In genomic region chr2:196233808-196234501, GRCh38 we compare ENCODE assay signal across 8 cellular contexts.
DNase-seq lines count a peak whose midpoint lies in the region; ATAC-seq, FAIRE-seq and TF ChIP-seq lines count a peak whose summit lies in the region.

No MANE protein-coding gene starts in this region.

- H3K36me3 Mint-ChIP-seq in CD4-positive, alpha-beta T cell (ENCODE audit: low read depth): no peaks in the 10 kb centered on the region
- H3K36me3 Mint-ChIP-seq in Caco-2 (ENCODE audit: insufficient read depth, unreplicated experiment): no peaks in the 10 kb centered on the region

- no peaks in the 10 kb centered on the region for H3K27me3 ChIP-seq in CD4-positive, alpha-beta T cell (ENCODE audit: control insufficient read depth, insufficient read depth, low read length)
- no peaks in the 10 kb centered on the region for H3K27me3 ChIP-seq in GM12878 (replicated peaks in 1 of 2; ENCODE audit: control insufficient read depth in 2 of 2, insufficient read depth in 2 of 2, low read length in 1 of 2)
- H3K27me3 ChIP-seq in parathyroid adenoma (ENCODE audit: control insufficient read depth, insufficient read depth, low read length): no peaks in the 10 kb centered on the region
- no peaks in the 10 kb centered on the region for H3K27me3 ChIP-seq in Caco-2 (replicated peaks; ENCODE audit: control insufficient read depth, insufficient read depth, low read length)

- FAIRE-seq in GM12878 (lab: Jason Lieb, UNC): peak; percentile 75

- no peaks in the 10 kb centered on the region for H3K27me3 Mint-ChIP-seq in CD4-positive, alpha-beta T cell
- no peaks in the 10 kb centered on the region for H3K27me3 Mint-ChIP-seq in Caco-2 (ENCODE audit: insufficient read depth, unreplicated experiment)

- H3K4me1 ChIP-seq in GM12878 (ENCODE audit: control insufficient read depth, insufficient read depth, low read length) (peaks cover 14% of the 10 kb centered on the region), parathyroid adenoma (peaks cover 5% of the 10 kb centered on the region), Caco-2 (peaks cover 15% of the 10 kb centered on the region)

- ATAC-seq in CD4-positive, alpha-beta T cell (ENCODE audit: poor library complexity): peak; percentile 43
- peak; percentile 74 for ATAC-seq in GM21360 (IDR thresholded peaks at IDR 0.05; ENCODE audit: unreplicated experiment)
- ATAC-seq in HG03575 (IDR thresholded peaks at IDR 0.05; ENCODE audit: extremely low read depth, insufficient number of reproducible peaks, low FRiP score, unreplicated experiment): peak; percentile 64
- ATAC-seq in GM12878: peak; percentile 77

- RAD21 ChIA-PET in GM12878 (lab: Charles Lee; ENCODE audit: unreplicated experiment): interaction anchor here (0.6 to 5.2 kb wide), 36 partner anchors 8 to 219 kb away, joined by 3 to 89 read pairs (median 7); partner anchors contain the start of gene STK17B

- H3K4me3 ChIP-seq in GM12878 (no peak overlapping the region), parathyroid adenoma (ENCODE audit: low read depth, low read length) (no peak overlapping the region), Caco-2 (ENCODE audit: low read depth, low read length) (no peak overlapping the region)

- H3K4me1 Mint-ChIP-seq in CD4-positive, alpha-beta T cell (ENCODE audit: low read depth): peaks cover 94% of the 10 kb centered on the region
- H3K4me1 Mint-ChIP-seq in Caco-2 (ENCODE audit: low read depth, unreplicated experiment): no peaks in the 10 kb centered on the region

- POLR2A ChIA-PET in CD4-positive, alpha-beta T cell (lab: Charles Lee): interaction anchor here (0.8 to 5.2 kb wide), 19 partner anchors 9 to 74 kb away, joined by 3 to 58 read pairs (median 8); partner anchors contain the start of gene STK17B
- POLR2A ChIA-PET in GM12878 (lab: Charles Lee) (interaction anchor here (0.7 to 3.3 kb wide), 16 partner anchors 9 to 71 kb away, joined by 3 to 26 read pairs (median 8); no protein-coding TSS in a partner anchor), Caco-2 (lab: Charles Lee) (no interaction called here)

- BruUV-seq in GM12878 (replicated peaks; lab: Mats Ljungman, UMichigan) (no TSS peak), Caco-2 (replicated peaks; lab: Mats Ljungman, UMichigan) (no TSS peak)

- intact Hi-C loops in CD4-positive, alpha-beta T cell (cut with DNase I, micrococcal nuclease): loop anchor here (2.0 to 5.0 kb wide), 2 partner anchors 33 kb away; no protein-coding TSS in a partner anchor
- intact Hi-C loops in GM12878 (cut with micrococcal nuclease; ENCODE audit: unreplicated experiment) (loop anchor here (2.0 kb wide), 1 partner anchor 23 kb away; no protein-coding TSS in a partner anchor), Caco-2 (cut with micrococcal nuclease; ENCODE audit: unreplicated experiment) (loop anchor here (1.0 to 2.0 kb wide), 2 partner anchors 25 to 26 kb away; no protein-coding TSS in a partner anchor)

- 42% methylated on average over 4 of the region's 4 CpGs for WGBS in GM12878 (ENCODE audit: insufficient coverage, insufficient replicate concordance, low lambda C conversion rate, missing lambda C conversion rate)

- peak in 1 of 10 experiments; percentile 19 for DNase-seq in CD4-positive, alpha-beta T cell
- DNase-seq in GM12878 (ENCODE audit: low read depth, low spot score) (peak; percentile 60), Caco-2 (no peak), NCI-H510A treated with DMSO at 0.1 percent for 48 hours (lab: John Stamatoyannopoulos, UW) (no peak), hippocampal formation (lab: John Stamatoyannopoulos, UW) (no peak)

- no peaks in the 10 kb centered on the region for H4K20me1 ChIP-seq in GM12878 (ENCODE audit: control insufficient read depth, insufficient read depth)

- H3K4me3 Mint-ChIP-seq in CD4-positive, alpha-beta T cell: peak overlapping the region; percentile 2
- no peak overlapping the region for H3K4me3 Mint-ChIP-seq in Caco-2 (ENCODE audit: unreplicated experiment)

- in situ Hi-C loops in GM12878 (cut with MboI): no loop called here

- H3K9ac ChIP-seq in GM12878 (ENCODE audit: control insufficient read depth, insufficient read depth, low read length): no peak overlapping the region
- H3K9ac ChIP-seq in parathyroid adenoma: no peak overlapping the region

- no peaks in the 10 kb centered on the region for H3K79me2 ChIP-seq in GM12878 (ENCODE audit: control insufficient read depth, insufficient read depth, low read length)
- H3K79me2 ChIP-seq in parathyroid adenoma: no peaks in the 10 kb centered on the region

- CTCF ChIA-PET in CD4-positive, alpha-beta T cell (lab: Charles Lee): interaction anchor here (1.2 to 2.6 kb wide), 6 partner anchors 13 to 166 kb away, joined by 3 to 9 read pairs (median 4); partner anchors contain the start of gene DNAH7
- CTCF ChIA-PET in GM12878 (lab: Yijun Ruan, JAX): interaction anchor here (1.0 to 6.7 kb wide), 15 partner anchors 11 to 155 kb away, joined by 3 to 37 read pairs (median 5); no protein-coding TSS in a partner anchor
- CTCF ChIA-PET in Caco-2 (lab: Charles Lee): interaction anchor here (0.7 kb wide), 1 partner anchor 175 kb away, joined by 3 read pairs; no protein-coding TSS in a partner anchor

- no peak for TF ChIP-seq RAD21 in GM12878 (IDR thresholded peaks at IDR 0.05; ENCODE audit: insufficient read depth, low read depth, low read length)

- no peak for TF ChIP-seq POLR2A in GM12878 (IDR thresholded peaks at IDR 0.05; ENCODE audit: low read depth, low read length)

- H2AFZ ChIP-seq in GM12878 (ENCODE audit: control insufficient read depth, low read depth, low read length) (peak overlapping the region; percentile 48), parathyroid adenoma (peak overlapping the region; percentile 47)

- H3K9me3 ChIP-seq in CD4-positive, alpha-beta T cell (ENCODE audit: control insufficient read depth, low read length): no peaks in the 10 kb centered on the region
- H3K9me3 ChIP-seq in GM12878 (replicated peaks; ENCODE audit: control insufficient read depth, insufficient read depth, low read length) (peaks cover 1% of the 10 kb centered on the region; the same call in 2 of the 3 replicates), parathyroid adenoma (ENCODE audit: control insufficient read depth, low read length) (no peaks in the 10 kb centered on the region), Caco-2 (no peaks in the 10 kb centered on the region)

- no peak for TF ChIP-seq CTCF in CD4-positive, alpha-beta T cell (IDR thresholded peaks at IDR 0.05)
- no peak for TF ChIP-seq CTCF in GM12878 (IDR thresholded peaks at IDR 0.05 in 2 of 3, conservative IDR thresholded peaks at IDR 0.05 in 1 of 3; ENCODE audit: control insufficient read depth in 2 of 3, extremely low read depth in 1 of 3, insufficient read depth in 1 of 3, low read depth in 3 of 3, low read length in 3 of 3)
- no peak for TF ChIP-seq CTCF in parathyroid adenoma (IDR thresholded peaks at IDR 0.05)
- no peak for TF ChIP-seq CTCF in Caco-2 (IDR thresholded peaks at IDR 0.05; ENCODE audit: insufficient read depth in 1 of 2, low read depth in 1 of 2, low read length in 1 of 2, severe bottlenecking in 1 of 2, unreplicated experiment in 1 of 2)

- peak overlapping the region; percentile 30; the same call in 1 of the 2 replicates for H3K4me2 ChIP-seq in GM12878 (ENCODE audit: control insufficient read depth, insufficient read depth)
- no peak overlapping the region for H3K4me2 ChIP-seq in parathyroid adenoma (ENCODE audit: low read length)

- SMC1A ChIA-PET in GM12878 (lab: Charles Lee; ENCODE audit: uncharacterized antibody, unreplicated experiment): interaction anchor here (0.6 to 12.1 kb wide), 34 partner anchors 8 to 166 kb away, joined by 3 to 143 read pairs (median 14); partner anchors contain the start of genes DNAH7 and STK17B

- no peaks in the 10 kb centered on the region for H3K9me3 Mint-ChIP-seq in CD4-positive, alpha-beta T cell
- no peaks in the 10 kb centered on the region for H3K9me3 Mint-ChIP-seq in Caco-2 (ENCODE audit: unreplicated experiment)

- H3K36me3 ChIP-seq in GM12878 (ENCODE audit: control insufficient read depth in 2 of 2, insufficient read depth in 2 of 2, low read length in 1 of 2) (peaks cover 0 to under 1% of the 10 kb centered on the region in 2 experiments; a peak in 1 of 4 replicates), parathyroid adenoma (ENCODE audit: control insufficient read depth, insufficient read depth, low read length) (no peaks in the 10 kb centered on the region), Caco-2 (ENCODE audit: control insufficient read depth, insufficient read depth, low read length) (no peaks in the 10 kb centered on the region)

- H3K27ac ChIP-seq in CD4-positive, alpha-beta T cell (ENCODE audit: low read depth, low read length): peak overlapping the region; percentile 63
- H3K27ac ChIP-seq in GM12878 (ENCODE audit: control insufficient read depth, insufficient read depth) (peak overlapping the region; percentile 50; the same call in 1 of the 2 replicates), parathyroid adenoma (peak overlapping the region; percentile 33)

- TF ChIP-seq EP300 in GM12878 (IDR thresholded peaks at IDR 0.05; ENCODE audit: borderline replicate concordance in 1 of 2, control insufficient read depth in 1 of 2, low read depth in 2 of 2, low read length in 2 of 2): no peak

- H3K27ac Mint-ChIP-seq in CD4-positive, alpha-beta T cell: peak overlapping the region; percentile 97
- H3K27ac Mint-ChIP-seq in Caco-2 (ENCODE audit: unreplicated experiment): no peak overlapping the region

TF ChIP-seq in GM12878, 131 proteins besides CTCF, POLR2A, EP300 and RAD21 (continues in another document):
- TF ChIP-seq ZNF384 (IDR thresholded peaks at IDR 0.05; ENCODE audit: borderline replicate concordance, low read depth, low read length) (peak; percentile 44; the same call in 1 of the 2 replicates), MEF2B (IDR thresholded peaks at IDR 0.05; ENCODE audit: partially characterized antibody, poor library complexity, severe bottlenecking) (peak; percentile 95), SMC3 (IDR thresholded peaks at IDR 0.05; ENCODE audit: borderline replicate concordance, low read length) (no peak), IKZF1 (conservative IDR thresholded peaks at IDR 0.05) (0 out of 2 replicates have a peak, but pooled peaks have one; percentile 57), GATAD2B (conservative IDR thresholded peaks at IDR 0.05; ENCODE audit: low read depth) (0 out of 2 replicates have a peak, but pooled peaks have one; percentile 38), SIN3A (IDR thresholded peaks at IDR 0.05; ENCODE audit: low read depth, low read length) (no peak), ZNF622 (IDR thresholded peaks at IDR 0.05) (no peak), NRF1 (conservative IDR thresholded peaks at IDR 0.05; ENCODE audit: low read depth, low read length) (no peak), PML (IDR thresholded peaks at IDR 0.05; ENCODE audit: low read length) (no peak)
